1 cellular context compared by ENCODE assay signal in the genomic region with DNA sequence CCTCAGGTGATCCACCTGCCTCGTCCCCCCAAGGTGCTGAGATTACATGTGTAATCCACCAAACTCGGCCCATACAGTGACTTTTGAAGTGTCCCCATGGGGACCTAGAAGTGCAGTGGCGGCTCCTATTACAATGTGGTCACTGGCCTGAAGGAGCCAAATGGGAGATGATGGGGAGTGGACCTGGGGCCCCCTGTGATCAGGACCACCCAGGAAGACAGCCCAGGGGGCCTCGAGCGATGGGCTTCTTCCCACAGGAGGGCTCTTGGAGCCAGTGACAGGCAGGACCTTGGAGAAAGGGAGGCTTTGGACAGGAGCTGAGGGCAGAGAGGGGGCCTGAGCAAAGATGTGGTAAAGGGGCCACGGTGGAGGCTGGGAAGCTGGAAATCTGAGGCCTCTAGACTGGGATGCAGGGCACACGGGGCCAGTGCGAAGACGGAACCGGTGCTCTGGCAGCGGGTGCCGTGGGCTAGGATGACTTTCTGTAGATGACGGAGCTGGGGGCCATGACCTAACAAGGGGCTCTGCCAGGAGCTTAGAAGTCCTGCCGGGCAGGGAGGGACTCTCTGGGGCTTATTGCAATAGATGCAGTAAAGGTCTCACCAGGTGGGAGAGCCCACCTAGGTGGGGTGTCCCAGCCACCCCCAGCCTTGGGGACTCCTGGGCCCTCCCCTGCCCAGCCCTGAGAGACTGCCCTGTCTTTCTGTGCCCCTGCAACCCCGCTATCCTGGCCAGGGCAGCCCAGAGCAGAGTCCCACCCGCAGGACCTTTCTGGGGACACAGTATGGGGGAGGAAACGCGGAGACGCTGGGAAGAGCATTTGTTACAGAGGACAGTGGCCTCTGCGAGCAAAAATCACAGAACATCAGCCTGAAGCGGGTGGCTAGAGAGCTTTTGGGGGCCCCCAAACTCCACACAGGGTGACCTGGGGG.
TF ChIP-seq lines count a peak whose summit lies in the region.

No MANE protein-coding gene starts in this region.

TF ChIP-seq in WTC11, 78 proteins besides CTCF, POLR2A, EP300 and RAD21 (continued from another document):
- TF ChIP-seq ATF2 (CRISPR knock-in tag; IDR thresholded peaks at IDR 0.05; ENCODE audit: borderline replicate concordance, low read depth) (no peak), ZNF423 (CRISPR knock-in tag; IDR thresholded peaks at IDR 0.05) (no peak), JUN (CRISPR knock-in tag; IDR thresholded peaks at IDR 0.05) (no peak), FOXP1 (CRISPR knock-in tag; IDR thresholded peaks at IDR 0.05; ENCODE audit: borderline replicate concordance) (no peak), MXD4 (CRISPR knock-in tag; IDR thresholded peaks at IDR 0.05; ENCODE audit: borderline replicate concordance) (no peak), GABPB1 (CRISPR knock-in tag; IDR thresholded peaks at IDR 0.05) (no peak), ETV6 (CRISPR knock-in tag; IDR thresholded peaks at IDR 0.05) (no peak), CBFB (CRISPR knock-in tag; IDR thresholded peaks at IDR 0.05; ENCODE audit: low read depth) (no peak), ELF4 (CRISPR knock-in tag; IDR thresholded peaks at IDR 0.05; ENCODE audit: low read depth) (no peak), ZNF317 (CRISPR knock-in tag; IDR thresholded peaks at IDR 0.05; ENCODE audit: borderline replicate concordance, low read depth) (no peak), ZNF671 (CRISPR knock-in tag; IDR thresholded peaks at IDR 0.05) (no peak)
- TF ChIP-seq, protein P1, sequence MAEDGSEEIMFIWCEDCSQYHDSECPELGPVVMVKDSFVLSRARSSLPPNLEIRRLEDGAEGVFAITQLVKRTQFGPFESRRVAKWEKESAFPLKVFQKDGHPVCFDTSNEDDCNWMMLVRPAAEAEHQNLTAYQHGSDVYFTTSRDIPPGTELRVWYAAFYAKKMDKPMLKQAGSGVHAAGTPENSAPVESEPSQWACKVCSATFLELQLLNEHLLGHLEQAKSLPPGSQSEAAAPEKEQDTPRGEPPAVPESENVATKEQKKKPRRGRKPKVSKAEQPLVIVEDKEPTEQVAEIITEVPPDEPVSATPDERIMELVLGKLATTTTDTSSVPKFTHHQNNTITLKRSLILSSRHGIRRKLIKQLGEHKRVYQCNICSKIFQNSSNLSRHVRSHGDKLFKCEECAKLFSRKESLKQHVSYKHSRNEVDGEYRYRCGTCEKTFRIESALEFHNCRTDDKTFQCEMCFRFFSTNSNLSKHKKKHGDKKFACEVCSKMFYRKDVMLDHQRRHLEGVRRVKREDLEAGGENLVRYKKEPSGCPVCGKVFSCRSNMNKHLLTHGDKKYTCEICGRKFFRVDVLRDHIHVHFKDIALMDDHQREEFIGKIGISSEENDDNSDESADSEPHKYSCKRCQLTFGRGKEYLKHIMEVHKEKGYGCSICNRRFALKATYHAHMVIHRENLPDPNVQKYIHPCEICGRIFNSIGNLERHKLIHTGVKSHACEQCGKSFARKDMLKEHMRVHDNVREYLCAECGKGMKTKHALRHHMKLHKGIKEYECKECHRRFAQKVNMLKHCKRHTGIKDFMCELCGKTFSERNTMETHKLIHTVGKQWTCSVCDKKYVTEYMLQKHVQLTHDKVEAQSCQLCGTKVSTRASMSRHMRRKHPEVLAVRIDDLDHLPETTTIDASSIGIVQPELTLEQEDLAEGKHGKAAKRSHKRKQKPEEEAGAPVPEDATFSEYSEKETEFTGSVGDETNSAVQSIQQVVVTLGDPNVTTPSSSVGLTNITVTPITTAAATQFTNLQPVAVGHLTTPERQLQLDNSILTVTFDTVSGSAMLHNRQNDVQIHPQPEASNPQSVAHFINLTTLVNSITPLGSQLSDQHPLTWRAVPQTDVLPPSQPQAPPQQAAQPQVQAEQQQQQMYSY (CRISPR knock-in tag; IDR thresholded peaks at IDR 0.05) = no peak
- TF ChIP-seq, protein P2, sequence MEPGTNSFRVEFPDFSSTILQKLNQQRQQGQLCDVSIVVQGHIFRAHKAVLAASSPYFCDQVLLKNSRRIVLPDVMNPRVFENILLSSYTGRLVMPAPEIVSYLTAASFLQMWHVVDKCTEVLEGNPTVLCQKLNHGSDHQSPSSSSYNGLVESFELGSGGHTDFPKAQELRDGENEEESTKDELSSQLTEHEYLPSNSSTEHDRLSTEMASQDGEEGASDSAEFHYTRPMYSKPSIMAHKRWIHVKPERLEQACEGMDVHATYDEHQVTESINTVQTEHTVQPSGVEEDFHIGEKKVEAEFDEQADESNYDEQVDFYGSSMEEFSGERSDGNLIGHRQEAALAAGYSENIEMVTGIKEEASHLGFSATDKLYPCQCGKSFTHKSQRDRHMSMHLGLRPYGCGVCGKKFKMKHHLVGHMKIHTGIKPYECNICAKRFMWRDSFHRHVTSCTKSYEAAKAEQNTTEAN (CRISPR knock-in tag; IDR thresholded peaks at IDR 0.05) = no peak
